ENCODE assay signal across 8 cellular contexts in genomic region chr9:114611516-114612271, GRCh38. TPM values are rescaled to one million over a fixed set of nuclear protein-coding genes. Genes with fewer than 3 reads are reported as not detected.
A peak's percentile ranks its signal among the peaks of the same experiment; 100 is the strongest.
DNase-seq lines count a peak whose midpoint lies in the region; ATAC-seq, FAIRE-seq and TF ChIP-seq lines count a peak whose summit lies in the region.

No MANE protein-coding gene starts in this region.

- no peak for TF ChIP-seq RAD21 in Ishikawa (IDR thresholded peaks at IDR 0.05; ENCODE audit: low read depth)

- no peaks in the 10 kb centered on the region for H3K27me3 ChIP-seq in bronchial epithelial cell (ENCODE audit: control insufficient read depth, insufficient read depth, low read length)
- H3K27me3 ChIP-seq in keratinocyte (ENCODE audit: control insufficient read depth, extremely low read depth, insufficient read depth, low read length), result no peaks in the 10 kb centered on the region
- no peaks in the 10 kb centered on the region for H3K27me3 ChIP-seq in spleen (replicated peaks in 1 of 7)

- TF ChIP-seq CTCF in bronchial epithelial cell (IDR thresholded peaks at IDR 0.05; ENCODE audit: insufficient read depth, low read length, severe bottlenecking), result no peak
- TF ChIP-seq CTCF in keratinocyte (optimal IDR thresholded peaks at IDR 0.05 in 1 of 3, IDR thresholded peaks at IDR 0.05 in 1 of 3, conservative IDR thresholded peaks at IDR 0.05 in 1 of 3; ENCODE audit: extremely low read depth in 1 of 3, insufficient read depth in 2 of 3, low read length in 3 of 3), result no peak
- TF ChIP-seq CTCF in spleen (IDR thresholded peaks at IDR 0.05 in 8 of 11, conservative IDR thresholded peaks at IDR 0.05 in 3 of 11), result no peak

- no peaks in the 10 kb centered on the region for H3K9me3 ChIP-seq in keratinocyte (ENCODE audit: control insufficient read depth, low read depth, low read length)
- H3K9me3 ChIP-seq in spleen, result no peaks in the 10 kb centered on the region

- DNase-seq in GM04503 (ENCODE audit: low read depth) (peak; percentile 34), T follicular helper cell (ENCODE audit: low read depth) (peak; percentile 25), bronchial epithelial cell (ENCODE audit: low read depth) (no peak), keratinocyte (ENCODE audit: low read depth, low spot score) (no peak), spleen (peak; percentile 89), NCI-H1436 treated with DMSO at 0.1 percent for 48 hours (lab: John Stamatoyannopoulos, UW) (no peak)

- peaks cover 22% of the 10 kb centered on the region for H3K4me1 ChIP-seq in keratinocyte (ENCODE audit: control insufficient read depth, extremely low read depth, insufficient read depth, low read length)
- H3K4me1 ChIP-seq in spleen, result peaks cover 33 to 83% (median 60%) of the 10 kb centered on the region in 6 donors

- TF ChIP-seq EP300 in Ishikawa (IDR thresholded peaks at IDR 0.05; ENCODE audit: borderline replicate concordance), result peak; percentile 7; the same call in 1 of the 2 replicates

- no peaks in the 10 kb centered on the region for H3K9me1 ChIP-seq in keratinocyte (ENCODE audit: control insufficient read depth, extremely low read depth, insufficient read depth, low read length)

- H3K36me3 ChIP-seq in bronchial epithelial cell (ENCODE audit: control insufficient read depth, insufficient read depth, low read length), result no peaks in the 10 kb centered on the region
- H3K36me3 ChIP-seq in keratinocyte (ENCODE audit: control insufficient read depth in 2 of 2, extremely low read depth in 1 of 2, insufficient read depth in 2 of 2, low read length in 2 of 2), result no peaks in the 10 kb centered on the region
- H3K36me3 ChIP-seq in spleen, result no peaks in the 10 kb centered on the region

- H3K9ac ChIP-seq in keratinocyte (ENCODE audit: control insufficient read depth, extremely low read depth, insufficient read depth, low read length), result peak overlapping the region; percentile 73

- H2AFZ ChIP-seq in keratinocyte (ENCODE audit: control insufficient read depth, low read length), result peak overlapping the region; percentile 92

- 1 to 3% (median 1%) methylated on average over 30 to 58 of the region's 58 CpGs for WGBS in spleen, 5 donors

- peak overlapping the region; percentile 95 for H3K4me2 ChIP-seq in keratinocyte (ENCODE audit: control insufficient read depth, extremely low read depth, insufficient read depth, low read depth, low read length)

- H4K20me1 ChIP-seq in keratinocyte (ENCODE audit: control insufficient read depth, extremely low read depth, insufficient read depth, low read length), result no peaks in the 10 kb centered on the region

- ATAC-seq in GM21619 (IDR thresholded peaks at IDR 0.05; ENCODE audit: unreplicated experiment), result peak; percentile 30

- intact Hi-C loops in spleen (cut with DNase I; ENCODE audit: low total_unique reads), result no loop called here

- no peak for TF ChIP-seq POLR2A in spleen (IDR thresholded peaks at IDR 0.05)

- H3K27ac ChIP-seq in keratinocyte (ENCODE audit: control insufficient read depth, insufficient read depth, low read length) (peak overlapping the region; percentile 56), spleen (peak overlapping the region; percentile 90 to 98 (median 94))

- H3K4me3 ChIP-seq in bronchial epithelial cell (ENCODE audit: low read depth, low read length) (peak overlapping the region; percentile 51), keratinocyte (ENCODE audit: control insufficient read depth in 2 of 3, extremely low read depth in 1 of 3, insufficient read depth in 2 of 3, low read depth in 1 of 3, low read length in 3 of 3) (peak overlapping the region; percentile 50 to 82 (median 67)), spleen (peak overlapping the region; percentile 67 to 93 (median 70))

- FAIRE-seq in bronchial epithelial cell (lab: Jason Lieb, UNC) (no peak), keratinocyte (lab: Jason Lieb, UNC) (no peak)

- H3K79me2 ChIP-seq in keratinocyte (ENCODE audit: control insufficient read depth, insufficient read depth, low read length), result no peaks in the 10 kb centered on the region

- dilution Hi-C loops in keratinocyte (cut with MboI; ENCODE audit: extremely low pct_ligation_motif_present, low sequenced_read_pairs), result no loop called here

TF ChIP-seq in Ishikawa, 13 proteins besides CTCF, POLR2A, EP300 and RAD21:
- TF ChIP-seq CEBPB (IDR thresholded peaks at IDR 0.05) (peak; percentile 74), ZBTB7A (IDR thresholded peaks at IDR 0.05; ENCODE audit: low read depth) (no peak), REST (IDR thresholded peaks at IDR 0.05; ENCODE audit: low read depth) (peak; percentile 59), TCF12 (IDR thresholded peaks at IDR 0.05; ENCODE audit: low read depth) (peak; percentile 32; the same call in 1 of the 2 replicates)
TF ChIP-seq in Ishikawa: peak in this region for 3.

RNA-seq across cellular contexts. Expression of gene TMEM268, which starts 0.6 kb away (rescaled TPM):
- total RNA-seq in bronchial epithelial cell (4.6 and 4.7 TPM in 2 replicates), spleen (10 to 100 TPM; 24.2 to 51.6 (median 38.4) TPM)
- polyA plus RNA-seq in keratinocyte (7.0 to 7.6 TPM (median 7.6 TPM) in 3 replicates), spleen (10 to 100 TPM in 1 of 3 donors, 1 to 10 TPM in 2; 8.5 to 12.9 (median 9.6) TPM)
- 5.3 TPM for polyA plus RNA-seq in keratinocyte (2011; ENCODE audit: low read depth)
- polyA plus RNA-seq in keratinocyte (2011; cell fraction: cytosol; rRNA removed), result 5.3 and 9.4 TPM in 2 replicates
- polyA plus RNA-seq in keratinocyte (2011; cell fraction: nucleus; rRNA removed), result 9.6 and 10.2 TPM in 2 replicates
- 3.5 and 3.8 TPM in 2 replicates for polyA plus RNA-seq in keratinocyte (2012; ENCODE audit: low replicate concordance)
- 9.2 to 10.8 TPM (median 10.4 TPM) in 3 replicates for polyA minus RNA-seq in keratinocyte
- polyA minus RNA-seq in keratinocyte (2011; cell fraction: cytosol; rRNA and poly(A)+ RNA removed), result 4.0 TPM
- polyA minus RNA-seq in keratinocyte (2011; cell fraction: nucleus; rRNA and poly(A)+ RNA removed), result 5.1 and 7.4 TPM in 2 replicates

RNA-seq across cellular contexts. Expression of gene ATP6V1G1, which starts 24.1 kb away (rescaled TPM):
- 279 and 345 TPM in 2 replicates for total RNA-seq in bronchial epithelial cell
- polyA plus RNA-seq in keratinocyte, result 159 to 214 TPM (median 211 TPM) in 3 replicates
- 104 TPM for polyA plus RNA-seq in keratinocyte (2011; ENCODE audit: low read depth)
- 222 and 310 TPM in 2 replicates for polyA plus RNA-seq in keratinocyte (2011; cell fraction: cytosol; rRNA removed)
- polyA plus RNA-seq in keratinocyte (2011; cell fraction: nucleus; rRNA removed), result 115 and 146 TPM in 2 replicates
- polyA plus RNA-seq in keratinocyte (2012; ENCODE audit: low replicate concordance), result 132 and 242 TPM in 2 replicates
- polyA minus RNA-seq in keratinocyte, result 22.0 to 47.9 TPM (median 44.0 TPM) in 3 replicates
- 94.0 TPM for polyA minus RNA-seq in keratinocyte (2011; cell fraction: cytosol; rRNA and poly(A)+ RNA removed)
- polyA minus RNA-seq in keratinocyte (2011; cell fraction: nucleus; rRNA and poly(A)+ RNA removed), result 21.2 and 40.0 TPM in 2 replicates
- 100 to 1,000 TPM in 5 of 7 donors, 10 to 100 TPM in 2; 82.3 to 272 (median 106) TPM for total RNA-seq in spleen
- 100 to 1,000 TPM; 179 to 219 (median 206) TPM for polyA plus RNA-seq in spleen

RNA-seq across cellular contexts. Expression of gene TEX53, which starts 45.9 kb away (rescaled TPM):
- not detected in 2 replicates for total RNA-seq in bronchial epithelial cell
- not detected in 3 replicates for polyA plus RNA-seq in keratinocyte
- not detected for polyA plus RNA-seq in keratinocyte (2011; ENCODE audit: low read depth)
- not detected in 2 replicates for polyA plus RNA-seq in keratinocyte (2011; cell fraction: cytosol; rRNA removed)
- not detected in 2 replicates for polyA plus RNA-seq in keratinocyte (2011; cell fraction: nucleus; rRNA removed)
- polyA plus RNA-seq in keratinocyte (2012; ENCODE audit: low replicate concordance), result not detected in 2 replicates
- polyA minus RNA-seq in keratinocyte, result not detected in 3 replicates
- not detected for polyA minus RNA-seq in keratinocyte (2011; cell fraction: cytosol; rRNA and poly(A)+ RNA removed)
- not detected in 2 replicates for polyA minus RNA-seq in keratinocyte (2011; cell fraction: nucleus; rRNA and poly(A)+ RNA removed)
- not detected for total RNA-seq in spleen
- polyA plus RNA-seq in spleen, result not detected

Comparison
In these comparisons a context has a peak if more than half of its experiments do, and no peak if none do; other contexts are left out.
1. DNase-seq: peak in GM04503 (single experiment), T follicular helper cell (single experiment) and spleen (single experiment); none in bronchial epithelial cell (single experiment), keratinocyte (single experiment) and NCI-H1436 treated with DMSO at 0.1 percent for 48 hours (single experiment).
2. Peak in every context shown above with its lines, with median percentiles within 50 percentile points of each other: H3K4me3 ChIP-seq.